In the genomic region with DNA sequence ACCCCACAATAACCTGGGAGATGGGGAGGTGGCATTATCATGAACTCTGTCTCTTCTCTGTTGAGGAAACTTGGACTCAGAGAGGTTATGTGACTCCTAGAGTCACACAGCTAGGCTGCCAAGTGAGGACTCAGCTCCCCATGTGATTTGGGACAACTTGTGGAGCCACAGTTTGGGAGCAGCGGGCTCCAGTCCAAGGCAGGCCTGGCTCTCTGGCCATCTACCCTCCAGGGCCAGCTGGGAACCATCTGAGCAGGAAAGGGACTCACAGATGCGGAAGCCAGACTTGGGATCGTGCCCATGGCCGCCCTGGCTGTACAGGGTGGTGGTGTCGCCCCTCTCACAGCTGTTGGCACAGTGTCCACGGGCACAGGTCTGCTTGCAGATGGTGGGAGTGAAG, we compare ENCODE assay signal across 13 cellular contexts. TPM values are rescaled to one million over a fixed set of nuclear protein-coding genes. Genes with fewer than 3 reads are reported as not detected.
A peak's percentile ranks its signal among the peaks of the same experiment; 100 is the strongest.
DNase-seq lines count a peak whose midpoint lies in the region; ATAC-seq and TF ChIP-seq lines count a peak whose summit lies in the region.
"Had no signal": no experiment of that assay in that cellular context is flagged by ENCODE, and none has a peak within 500 bp of the region (broad histone marks: within the 10 kb centered on the region; RNA-seq: fewer than 3 reads in every experiment).

No MANE protein-coding gene starts in this region.

- no peak overlapping the region for H3K18ac ChIP-seq in mesendoderm (ENCODE audit: low read length)

- H3K4ac ChIP-seq in mesendoderm (ENCODE audit: low read depth, low read length) = no peak overlapping the region

- no peak overlapping the region for H2BK120ac ChIP-seq in mesendoderm (ENCODE audit: low read depth, low read length)

- H3K27ac Mint-ChIP-seq in activated naive CD8-positive, alpha-beta T cell treated with anti-CD3 and anti-CD28 coated beads for 36 hours = no peak overlapping the region
- H3K27ac Mint-ChIP-seq: naive thymus-derived CD4-positive, alpha-beta T cell had no signal

- H3K27me3 ChIP-seq in right cardiac atrium (ENCODE audit: control insufficient read depth, insufficient read depth) (no peaks in the 10 kb centered on the region), sigmoid colon (no peaks in the 10 kb centered on the region), prostate gland (replicated peaks; ENCODE audit: insufficient read depth) (no peaks in the 10 kb centered on the region), mesendoderm (ENCODE audit: insufficient read depth, low read length, poor library complexity) (no peaks in the 10 kb centered on the region)

- H3K4me3 Mint-ChIP-seq in activated naive CD8-positive, alpha-beta T cell treated with anti-CD3 and anti-CD28 coated beads for 36 hours = no peak overlapping the region
- H3K4me3 Mint-ChIP-seq: activated T-cell treated with anti-CD3 and anti-CD28 coated beads, Interleukin-2, amount 50 U/mL, for 4 hours; naive thymus-derived CD4-positive, alpha-beta T cell had no signal

- H4K8ac ChIP-seq in mesendoderm (ENCODE audit: low read depth, low read length) = no peak overlapping the region

- H3K4me3 ChIP-seq in right cardiac atrium (ENCODE audit: low read length) (no peak overlapping the region), sigmoid colon (no peak overlapping the region), prostate gland (no peak overlapping the region), mesendoderm (ENCODE audit: low read length) (no peak overlapping the region)
- H3K4me3 ChIP-seq: SK-N-MC had no signal

- no peaks in the 10 kb centered on the region for H3K79me1 ChIP-seq in mesendoderm (ENCODE audit: low read length)

- no peak for TF ChIP-seq POLR2A in sigmoid colon (IDR thresholded peaks at IDR 0.05)
- no peak for TF ChIP-seq POLR2A in prostate gland (IDR thresholded peaks at IDR 0.05)

- H3K9ac ChIP-seq in mesendoderm (ENCODE audit: low read length) = no peak overlapping the region

- H2BK5ac ChIP-seq in mesendoderm (ENCODE audit: low read length) = no peak overlapping the region

- H2BK15ac ChIP-seq in mesendoderm (replicated peaks; ENCODE audit: low read depth) = no peak overlapping the region

- no peak overlapping the region for H4K5ac ChIP-seq in mesendoderm (ENCODE audit: low read length)

- no peak overlapping the region for H2AK5ac ChIP-seq in mesendoderm (ENCODE audit: low read length)

- ATAC-seq in right cardiac atrium (peak; percentile 53 to 59), HG03025 (IDR thresholded peaks at IDR 0.05; ENCODE audit: low FRiP score, unreplicated experiment) (no peak)
- ATAC-seq: activated T-cell treated with anti-CD3 and anti-CD28 coated beads, Interleukin-2, amount 50 U/mL, for 4 hours; naive thymus-derived CD4-positive, alpha-beta T cell had no signal

- no peaks in the 10 kb centered on the region for H3K9me3 Mint-ChIP-seq in activated naive CD8-positive, alpha-beta T cell treated with anti-CD3 and anti-CD28 coated beads for 36 hours
- H3K9me3 Mint-ChIP-seq: activated T-cell treated with anti-CD3 and anti-CD28 coated beads, Interleukin-2, amount 50 U/mL, for 4 hours; naive thymus-derived CD4-positive, alpha-beta T cell had no signal

- no peak overlapping the region for H3K27ac ChIP-seq in right cardiac atrium (ENCODE audit: low read length)
- no peak overlapping the region for H3K27ac ChIP-seq in sigmoid colon
- H3K27ac ChIP-seq in prostate gland = peak overlapping the region in 1 of 2 donors; percentile 14
- no peak overlapping the region for H3K27ac ChIP-seq in mesendoderm (ENCODE audit: low read depth, low read length)
- H3K27ac ChIP-seq: SK-N-MC had no signal

- H3K36me3 ChIP-seq in sigmoid colon = no peaks in the 10 kb centered on the region
- no peaks in the 10 kb centered on the region for H3K36me3 ChIP-seq in prostate gland
- H3K36me3 ChIP-seq in mesendoderm (ENCODE audit: control insufficient read depth, insufficient read depth, low read length) = no peaks in the 10 kb centered on the region

- no peaks in the 10 kb centered on the region for H3K36me3 Mint-ChIP-seq in activated naive CD8-positive, alpha-beta T cell treated with anti-CD3 and anti-CD28 coated beads for 36 hours

- H3K79me2 ChIP-seq in mesendoderm (ENCODE audit: control insufficient read depth, insufficient read depth, low read length) = no peaks in the 10 kb centered on the region

- 51% methylated on average over 6 of the region's 6 CpGs for WGBS in right cardiac atrium
- 71 to 78% methylated on average over 6 of the region's 6 CpGs for WGBS in sigmoid colon, 2 donors
- 43% methylated on average over 6 of the region's 6 CpGs for WGBS in prostate gland
- WGBS in mesendoderm (ENCODE audit: extremely low coverage, insufficient coverage, low lambda C conversion rate) = no CpG with 5 or more reads among the region's 6 CpGs

- H3K9me3 ChIP-seq in right cardiac atrium (ENCODE audit: control insufficient read depth, low read length) = no peaks in the 10 kb centered on the region
- no peaks in the 10 kb centered on the region for H3K9me3 ChIP-seq in sigmoid colon
- no peaks in the 10 kb centered on the region for H3K9me3 ChIP-seq in prostate gland

- no peaks in the 10 kb centered on the region for H3K4me1 Mint-ChIP-seq in activated naive CD8-positive, alpha-beta T cell treated with anti-CD3 and anti-CD28 coated beads for 36 hours

- no peak overlapping the region for H3K56ac ChIP-seq in mesendoderm (ENCODE audit: low read length)

- TF ChIP-seq CTCF in sigmoid colon (IDR thresholded peaks at IDR 0.05) (no peak), prostate gland (IDR thresholded peaks at IDR 0.05) (no peak)

- intact Hi-C loops in right cardiac atrium (cut with DNase I) = no loop called here
- intact Hi-C loops in sigmoid colon (cut with DNase I) = no loop called here
- intact Hi-C loops in prostate gland (cut with DNase I) = no loop called here

- H3K4me2 ChIP-seq in mesendoderm (ENCODE audit: low read length) = no peak overlapping the region

- DNase-seq in EH (ENCODE audit: low read depth) = peak; percentile 51
- DNase-seq in cerebellum (ENCODE audit: low spot score) = peak; percentile 13
- DNase-seq in right cardiac atrium = peak; percentile 89 to 93 (median 93)
- peak; percentile 81 for DNase-seq in sigmoid colon
- no peak for DNase-seq in activated naive CD8-positive, alpha-beta T cell treated with anti-CD3 and anti-CD28 coated beads for 36 hours
- no peak for DNase-seq in prostate gland (ENCODE audit: low spot score)
- DNase-seq in mesendoderm = no peak
- DNase-seq: activated CD4-positive, CD25-positive, alpha-beta regulatory T cell treated with anti-CD3 and anti-CD28 coated beads, Interleukin-2, amount 50 U/mL, for 72 hours; activated T-cell treated with anti-CD3 and anti-CD28 coated beads, Interleukin-2, amount 50 U/mL, for 4 hours; DMS79 treated with DMSO at 0.1 percent for 48 hours; naive thymus-derived CD4-positive, alpha-beta T cell had no signal

- H3K27me3 Mint-ChIP-seq in activated naive CD8-positive, alpha-beta T cell treated with anti-CD3 and anti-CD28 coated beads for 36 hours = no peaks in the 10 kb centered on the region

- no peak overlapping the region for H3K23ac ChIP-seq in mesendoderm (ENCODE audit: low read length)

- no peak for TF ChIP-seq EP300 in sigmoid colon (IDR thresholded peaks at IDR 0.05)

- H3K4me1 ChIP-seq in right cardiac atrium (ENCODE audit: control insufficient read depth, insufficient read depth, low read length) (no peaks in the 10 kb centered on the region), sigmoid colon (no peaks in the 10 kb centered on the region), prostate gland (replicated peaks) (no peaks in the 10 kb centered on the region), mesendoderm (ENCODE audit: control insufficient read depth, low read depth, low read length) (peaks cover 5% of the 10 kb centered on the region)

RNA-seq across cellular contexts. Expression of gene ISCA2, which starts 59.1 kb away (rescaled TPM):
- total RNA-seq in cerebellum (13.9 TPM), right cardiac atrium (10 to 100 TPM; 29.2 to 40.0 (median 34.9) TPM), sigmoid colon (10 to 100 TPM in 3 of 4 donors, 1 to 10 TPM in 1; 8.6 to 15.7 (median 12.0) TPM), prostate gland (10 to 100 TPM; 23.5 to 25.5 TPM)
- polyA plus RNA-seq in right cardiac atrium (45.1 TPM), sigmoid colon (10 to 100 TPM; 24.2 to 59.0 (median 27.0) TPM)
- 10 to 100 TPM; 29.7 to 31.0 TPM for total RNA-seq in activated naive CD8-positive, alpha-beta T cell treated with anti-CD3 and anti-CD28 coated beads for 36 hours
- polyA plus RNA-seq in mesendoderm (2013, experiment 1 of 2) = 36.8 TPM
- 34.3 TPM for polyA plus RNA-seq in mesendoderm (2013, experiment 2 of 2)

RNA-seq across cellular contexts. Expression of gene LTBP2, which starts 59.4 kb away (rescaled TPM):
- 0.91 TPM for total RNA-seq in cerebellum
- 10 to 100 TPM; 13.9 to 46.0 (median 23.5) TPM for total RNA-seq in right cardiac atrium
- 3.4 TPM for polyA plus RNA-seq in right cardiac atrium
- 10 to 100 TPM; 12.1 to 71.2 (median 15.3) TPM for total RNA-seq in sigmoid colon
- 1 to 10 TPM in 2 of 3 donors, under 1 TPM in 1; 0.46 to 7.1 (median 1.2) TPM for polyA plus RNA-seq in sigmoid colon
- under 1 TPM; 0.06 to 0.10 TPM for total RNA-seq in activated naive CD8-positive, alpha-beta T cell treated with anti-CD3 and anti-CD28 coated beads for 36 hours
- total RNA-seq in prostate gland = 10 to 100 TPM; 47.0 to 90.7 TPM
- 0.13 TPM for polyA plus RNA-seq in mesendoderm (2013, experiment 1 of 2)
- 0.13 TPM for polyA plus RNA-seq in mesendoderm (2013, experiment 2 of 2)

RNA-seq across cellular contexts. Expression of gene NPC2, which starts 59.5 kb away (rescaled TPM):
- total RNA-seq in cerebellum (23.4 TPM), right cardiac atrium (100 to 1,000 TPM; 116 to 142 (median 120) TPM), sigmoid colon (100 to 1,000 TPM; 182 to 273 (median 215) TPM), prostate gland (100 to 1,000 TPM; 625 to 762 TPM)
- polyA plus RNA-seq in right cardiac atrium (170 TPM), sigmoid colon (100 to 1,000 TPM; 176 to 251 (median 230) TPM)
- total RNA-seq in activated naive CD8-positive, alpha-beta T cell treated with anti-CD3 and anti-CD28 coated beads for 36 hours = 10 to 100 TPM; 12.5 to 14.2 TPM
- 266 TPM for polyA plus RNA-seq in mesendoderm (2013, experiment 1 of 2)
- 248 TPM for polyA plus RNA-seq in mesendoderm (2013, experiment 2 of 2)

Comparison
In these comparisons a context has a peak if more than half of its experiments do, and no peak if none do; other contexts are left out.
1. DNase-seq: peak in EH (single experiment), cerebellum (single experiment), right cardiac atrium (3 of 3) and sigmoid colon (single experiment); none in activated naive CD8-positive, alpha-beta T cell treated with anti-CD3 and anti-CD28 coated beads for 36 hours (single experiment), prostate gland (single experiment) and mesendoderm (single experiment).